ENCODE assay signal across 9 cellular contexts in the genomic region with DNA sequence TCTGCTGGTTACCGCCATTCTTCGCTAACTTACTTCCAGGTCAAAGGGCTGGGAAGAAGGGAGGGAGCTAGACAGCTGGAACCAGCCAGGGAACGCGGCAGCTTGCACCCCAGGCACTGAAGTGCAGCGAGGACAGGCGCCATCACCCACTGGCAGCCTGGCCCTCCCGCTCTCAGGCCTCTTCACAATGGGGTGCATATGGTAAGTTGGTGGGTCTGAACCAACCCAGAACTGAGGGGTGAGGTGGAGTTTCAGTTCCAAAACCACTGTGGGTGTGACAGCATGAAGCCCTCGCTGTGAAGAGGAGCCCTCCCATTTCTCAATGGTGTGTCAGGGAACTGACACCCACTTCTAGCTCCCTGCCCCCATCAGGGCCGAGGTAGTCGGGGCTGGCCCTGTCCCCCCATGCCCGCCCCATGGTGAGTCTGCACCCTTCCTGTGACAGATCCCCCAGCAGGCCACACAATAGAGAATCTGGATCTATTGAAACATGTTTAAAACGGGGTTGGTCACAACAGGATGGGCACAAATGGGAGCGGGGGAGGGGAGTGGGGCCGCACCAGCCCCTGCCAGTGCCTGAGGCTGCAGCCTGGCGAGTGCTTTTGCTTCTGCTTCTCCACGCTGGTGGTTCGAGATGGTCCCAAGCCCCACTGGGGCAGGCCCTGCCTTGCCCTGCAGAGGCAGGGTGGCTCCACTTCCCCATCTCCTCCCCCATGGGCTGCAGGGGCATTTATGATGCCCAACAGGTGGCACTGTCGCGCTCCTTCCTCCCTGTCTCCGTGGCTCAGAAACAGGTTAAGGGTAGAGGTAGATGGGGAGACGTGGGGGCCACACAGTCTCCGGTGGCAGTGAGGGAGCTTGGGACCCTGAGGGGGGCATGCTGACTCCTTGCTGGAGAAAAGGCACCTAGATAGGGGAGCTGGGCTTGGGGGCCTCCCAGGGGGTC. TPM values are rescaled to one million over a fixed set of nuclear protein-coding genes. Genes with fewer than 3 reads are reported as not detected.
A peak's percentile ranks its signal among the peaks of the same experiment; 100 is the strongest.
DNase-seq lines count a peak whose midpoint lies in the region; ATAC-seq lines count a peak whose summit lies in the region.
"Had no signal": no experiment of that assay in that cellular context is flagged by ENCODE, and none has a peak within 500 bp of the region (broad histone marks: within the 10 kb centered on the region; RNA-seq: fewer than 3 reads in every experiment).

No MANE protein-coding gene starts in this region.

- peaks cover 15 to 16% of the 10 kb centered on the region in 2 donors for H3K36me3 ChIP-seq in mucosa of rectum (ENCODE audit: control insufficient read depth in 2 of 2, insufficient read depth in 2 of 2, low read length in 2 of 2)
- peaks cover 8 to 15% of the 10 kb centered on the region in 2 donors for H3K36me3 ChIP-seq in stomach smooth muscle (ENCODE audit: control insufficient read depth in 2 of 2, insufficient read depth in 2 of 2, low read length in 2 of 2)

- H3K9ac ChIP-seq in mucosa of rectum (ENCODE audit: low read depth in 1 of 2, low read length in 2 of 2) (peak overlapping the region; percentile 24 to 26), stomach smooth muscle (ENCODE audit: low read length in 2 of 2) (no peak overlapping the region)

- peak; percentile 61 for DNase-seq in ELF-1 (ENCODE audit: low read depth, low spot score)
- peak; percentile 28 for DNase-seq in NCI-H1694 treated with DMSO at 0.1 percent for 48 hours (lab: John Stamatoyannopoulos, UW)
- DNase-seq in activated CD4-positive, alpha-beta T cell treated with anti-CD3 and anti-CD28 coated beads for 4 hours = peak; percentile 74
- DNase-seq in dermis blood vessel endothelial cell = peak; percentile 75
- no peak for DNase-seq in G401 (ENCODE audit: low spot score)

- peak; percentile 21 for ATAC-seq in GM21576 (IDR thresholded peaks at IDR 0.05; ENCODE audit: unreplicated experiment)

- H3K27ac ChIP-seq in mucosa of rectum (ENCODE audit: low read depth in 2 of 2, low read length in 2 of 2) = peak overlapping the region; percentile 18 to 80
- peak overlapping the region; percentile 11 for H3K27ac ChIP-seq in stomach smooth muscle (ENCODE audit: low read length)
- H3K27ac ChIP-seq: epithelial cell of prostate had no signal

- in situ Hi-C loops in G401 (cut with HindIII; ENCODE audit: low sequenced_read_pairs) = no loop called here

- no peaks in the 10 kb centered on the region for H3K27me3 ChIP-seq in mucosa of rectum (ENCODE audit: control insufficient read depth in 2 of 2, insufficient read depth in 2 of 2, low read length in 2 of 2)
- H3K27me3 ChIP-seq in stomach smooth muscle (ENCODE audit: control insufficient read depth in 1 of 2, insufficient read depth in 2 of 2, low read length in 2 of 2) = no peaks in the 10 kb centered on the region

- H3K4me3 ChIP-seq in mucosa of rectum (ENCODE audit: low read length in 2 of 2) (peak overlapping the region; percentile 60 to 67), stomach smooth muscle (ENCODE audit: low read length in 2 of 2) (peak overlapping the region in 1 of 2 donors; percentile 15)

- H3K9me3 ChIP-seq in mucosa of rectum (ENCODE audit: control insufficient read depth in 2 of 2, low read length in 2 of 2) (no peaks in the 10 kb centered on the region), stomach smooth muscle (ENCODE audit: control insufficient read depth in 2 of 2, low read length in 2 of 2) (no peaks in the 10 kb centered on the region)

- H3K4me1 ChIP-seq in mucosa of rectum (ENCODE audit: control insufficient read depth in 2 of 2, insufficient read depth in 2 of 2, low read length in 2 of 2) (peaks cover 14 to 19% of the 10 kb centered on the region in 2 donors), stomach smooth muscle (ENCODE audit: control insufficient read depth, insufficient read depth, low read length) (peaks cover 33% of the 10 kb centered on the region)

RNA-seq across cellular contexts. Expression of a gene that starts 2.3 kb away (rescaled TPM):
- 46.5 and 64.4 TPM in 2 replicates for total RNA-seq in dermis blood vessel endothelial cell
- 51.6 and 72.5 TPM in 2 replicates for total RNA-seq in G401 (2014; rRNA removed; shearing (Covaris generic))

RNA-seq across cellular contexts. Expression of a gene that starts 44.0 kb away (rescaled TPM):
- total RNA-seq in dermis blood vessel endothelial cell = 26.5 and 27.5 TPM in 2 replicates
- 15.3 and 26.8 TPM in 2 replicates for total RNA-seq in G401 (2014; rRNA removed; shearing (Covaris generic))

Comparison
In these comparisons a context has a peak if more than half of its experiments do, and no peak if none do; other contexts are left out.
1. H3K9ac ChIP-seq: peak in mucosa of rectum (2 of 2); none in stomach smooth muscle (0 of 2).